In the genomic region with DNA sequence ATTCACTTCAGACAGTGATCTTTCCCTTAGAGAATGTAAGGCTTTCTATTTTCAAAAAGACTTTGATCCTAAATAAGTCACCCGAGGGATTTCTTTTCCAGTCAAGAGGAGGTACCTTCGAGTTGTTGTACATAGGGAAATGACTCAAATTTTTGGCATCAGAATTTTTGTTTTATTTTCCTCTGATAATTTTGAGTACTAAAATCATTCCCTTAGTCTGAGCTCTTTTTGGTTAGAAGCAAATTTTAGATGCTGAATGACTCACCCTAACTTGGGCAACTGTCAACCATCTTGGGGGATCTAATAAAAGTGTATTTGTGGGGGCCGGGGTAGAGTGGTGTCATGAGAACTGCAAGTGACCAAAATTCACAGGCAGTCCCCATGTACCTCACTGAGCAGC, we compare ENCODE assay signal across 16 cellular contexts.
A peak's percentile ranks its signal among the peaks of the same experiment; 100 is the strongest.
DNase-seq lines count a peak whose midpoint lies in the region; ATAC-seq, FAIRE-seq and TF ChIP-seq lines count a peak whose summit lies in the region.
"Had no signal": no experiment of that assay in that cellular context is flagged by ENCODE, and none has a peak within 500 bp of the region (broad histone marks: within the 10 kb centered on the region; RNA-seq: fewer than 3 reads in every experiment).

No MANE protein-coding gene starts in this region.

- H3K4me1 ChIP-seq in left ventricle myocardium inferior: peaks cover 39% of the 10 kb centered on the region

- peak overlapping the region; percentile 60 to 79 for H3K27ac Mint-ChIP-seq in natural killer cell
- H3K27ac Mint-ChIP-seq: activated naive CD4-positive, alpha-beta T cell treated with anti-CD3 and anti-CD28 coated beads, Interleukin-2, amount 50 U/mL, for 24 hours; B cell had no signal

- H3K27me3 Mint-ChIP-seq in natural killer cell (ENCODE audit: low read depth in 2 of 2): no peaks in the 10 kb centered on the region
- H3K27me3 Mint-ChIP-seq: activated naive CD4-positive, alpha-beta T cell treated with anti-CD3 and anti-CD28 coated beads, Interleukin-2, amount 50 U/mL, for 24 hours; B cell had no signal

- H3K27ac ChIP-seq in left ventricle myocardium inferior (replicated peaks): peak overlapping the region; percentile 74

- H3K9me3 ChIP-seq in left ventricle myocardium inferior (replicated peaks): no peaks in the 10 kb centered on the region

- no peaks in the 10 kb centered on the region for H3K36me3 Mint-ChIP-seq in natural killer cell

- no peak overlapping the region for H3K4me3 ChIP-seq in left ventricle myocardium inferior

- H3K9me3 Mint-ChIP-seq in natural killer cell: no peaks in the 10 kb centered on the region
- H3K9me3 Mint-ChIP-seq: activated naive CD4-positive, alpha-beta T cell treated with anti-CD3 and anti-CD28 coated beads, Interleukin-2, amount 50 U/mL, for 24 hours had no signal

- no peaks in the 10 kb centered on the region for H3K27me3 ChIP-seq in left ventricle myocardium inferior (ENCODE audit: low read depth)

- H3K36me3 ChIP-seq in left ventricle myocardium inferior: peaks cover 43% of the 10 kb centered on the region

- TF ChIP-seq CTCF in left ventricle myocardium inferior (IDR thresholded peaks at IDR 0.05; ENCODE audit: borderline replicate concordance) (no peak), natural killer cell (IDR thresholded peaks at IDR 0.05) (no peak)

- no peak for FAIRE-seq in GM19239 (lab: Jason Lieb, UNC)
- FAIRE-seq: islet of Langerhans had no signal

- intact Hi-C loops in left ventricle myocardium inferior (cut with micrococcal nuclease) (loop anchor here (10.0 kb wide), 1 partner anchor 201 kb away; no protein-coding TSS in a partner anchor), left ventricle myocardium superior (cut with micrococcal nuclease) (no loop called here), natural killer cell (cut with micrococcal nuclease) (no loop called here)

- peaks cover 44 to 53% of the 10 kb centered on the region in 2 donors for H3K4me1 Mint-ChIP-seq in natural killer cell
- H3K4me1 Mint-ChIP-seq: B cell had no signal

- DNase-seq in left ventricle myocardium inferior: no peak
- no peak for DNase-seq in left ventricle myocardium superior
- peak; percentile 50 for DNase-seq in dedifferentiated amniotic fluid mesenchymal stem cell (ENCODE audit: extremely low spot score)
- DNase-seq in natural killer cell: no peak
- no peak for DNase-seq in NCI-H774 (lab: John Stamatoyannopoulos, UW)
- no peak for DNase-seq in NK-92 (lab: John Stamatoyannopoulos, UW; ENCODE audit: unreplicated experiment)
- DNase-seq in GM19239 (ENCODE audit: insufficient read length, low spot score): no peak
- no peak for DNase-seq in G401 (ENCODE audit: low spot score)
- DNase-seq: activated CD4-positive, alpha-beta T cell treated with anti-CD3 and anti-CD28 coated beads, Interleukin-2, amount 50 U/mL, for 1 hour; nucleus accumbens; stimulated activated CD4-positive, alpha-beta T cell treated with anti-CD3 and anti-CD28 coated beads, Interleukin-2, amount 100 ng/mL, for 48 hours; substantia nigra; T-helper 1 cell had no signal

- in situ Hi-C loops in G401 (cut with HindIII; ENCODE audit: low sequenced_read_pairs): no loop called here

- no peak overlapping the region for H3K4me3 Mint-ChIP-seq in natural killer cell
- H3K4me3 Mint-ChIP-seq: activated naive CD4-positive, alpha-beta T cell treated with anti-CD3 and anti-CD28 coated beads, Interleukin-2, amount 50 U/mL, for 24 hours; B cell had no signal

- ATAC-seq in left ventricle myocardium superior (no peak), natural killer cell (peak in 1 of 3 donors; percentile 63)
